32 cellular contexts compared by ENCODE assay signal in genomic region chr6:17220511-17220910, GRCh38.
"Had no signal": no experiment of that assay in that cellular context is flagged by ENCODE, and none has a peak within 500 bp of the region (broad histone marks: within the 10 kb centered on the region; RNA-seq: fewer than 3 reads in every experiment).

No MANE protein-coding gene starts in this region.

- H3K9me3 ChIP-seq: left lung, lower lobe of right lung, neutrophil, ovary, right atrium auricular region, right lobe of liver, suprapubic skin, thoracic aorta, tibial artery, upper lobe of right lung had no signal

- H3K9ac ChIP-seq: neural progenitor cell had no signal

- H3K27me3 ChIP-seq: left lung, neural progenitor cell, neutrophil, ovary, right atrium auricular region, right lobe of liver, suprapubic skin, tibial artery, upper lobe of right lung had no signal

- H3K9me3 Mint-ChIP-seq: natural killer cell; stimulated activated naive CD8-positive, alpha-beta T cell treated with anti-CD3 and anti-CD28 coated beads, Interleukin-15, Interleukin-2, amounts not matched to agents 100 ng/mL and 50 ng/mL, for 24 hours had no signal

- H3K4me1 ChIP-seq: lower lobe of right lung, neural progenitor cell, right lobe of liver, tibial artery, upper lobe of right lung had no signal

- H3K4me3 Mint-ChIP-seq: immature natural killer cell; mesothelial cell of epicardium; naive B cell; natural killer cell; nephron progenitor cell; neural progenitor cell; stimulated activated naive CD8-positive, alpha-beta T cell treated with anti-CD3 and anti-CD28 coated beads, Interleukin-15, Interleukin-2, amounts not matched to agents 100 ng/mL and 50 ng/mL, for 24 hours had no signal

- H3K27ac ChIP-seq: left lung, lower lobe of right lung, neural progenitor cell, neutrophil, ovary, right lobe of liver, suprapubic skin, thoracic aorta, tibial artery, upper lobe of right lung had no signal

- ATAC-seq: left lung, lower lobe of right lung, natural killer cell, right lobe of liver, upper lobe of right lung had no signal

- H3K4me3 ChIP-seq: left lung, lower lobe of right lung, neural progenitor cell, ovary, right atrium auricular region, right lobe of liver, suprapubic skin, thoracic aorta, tibial artery, upper lobe of right lung had no signal

- H3K27me3 Mint-ChIP-seq: naive B cell, progenitor cell of endocrine pancreas had no signal

- DNase-seq: hippocampal formation; immature natural killer cell; kidney; left colon; left lung; lower lobe of right lung; mammary epithelial cell; mesenchymal stem cell; naive B cell; natural killer cell; nephron progenitor cell; occipital lobe; ovary; right lobe of liver; stimulated activated CD4-positive, alpha-beta T cell treated with anti-CD3 and anti-CD28 coated beads, Interleukin-12 subunit alpha, Interleukin-12 subunit beta, amount 100 ng/mL, for 4 hours; stimulated activated CD4-positive, alpha-beta T cell treated with anti-CD3 and anti-CD28 coated beads, Interleukin-15, amount 100 ng/mL, for 24 hours; stimulated activated CD4-positive, alpha-beta T cell treated with anti-CD3 and anti-CD28 coated beads, Interleukin-2, amount 100 ng/mL, for 24 hours; stimulated activated CD4-positive, alpha-beta T cell treated with anti-CD3 and anti-CD28 coated beads, Interleukin-4, amount 100 ng/mL, for 1 hour; stimulated activated naive CD4-positive, alpha-beta T cell; tibial artery; trophoblast cell; upper lobe of right lung had no signal

- H3K27ac Mint-ChIP-seq: immature natural killer cell; mesothelial cell of epicardium; natural killer cell; nephron progenitor cell; neural progenitor cell; progenitor cell of endocrine pancreas; stimulated activated naive CD8-positive, alpha-beta T cell treated with anti-CD3 and anti-CD28 coated beads, Interleukin-15, Interleukin-2, amounts not matched to agents 100 ng/mL and 50 ng/mL, for 24 hours had no signal

- H3K36me3 Mint-ChIP-seq: immature natural killer cell, naive B cell, natural killer cell, neural progenitor cell had no signal

- H3K4me2 ChIP-seq: neural progenitor cell had no signal

- H3K4me1 Mint-ChIP-seq: immature natural killer cell, mesothelial cell of epicardium, naive B cell, natural killer cell, nephron progenitor cell had no signal

- H3K36me3 ChIP-seq: left lung, lower lobe of right lung, neural progenitor cell, neutrophil, ovary, right atrium auricular region, right lobe of liver, suprapubic skin, thoracic aorta, tibial artery, upper lobe of right lung had no signal

- FAIRE-seq: islet of Langerhans, kidney, urothelium cell line had no signal
